In genomic region chr9:121550569-121551512, GRCh38 we compare ENCODE assay signal across 8 cellular contexts. TPM values are rescaled to one million over a fixed set of nuclear protein-coding genes. Genes with fewer than 3 reads are reported as not detected.
DNase-seq lines count a peak whose midpoint lies in the region; ATAC-seq and TF ChIP-seq lines count a peak whose summit lies in the region.

No MANE protein-coding gene starts in this region.

- DNase-seq in GM06990 (ENCODE audit: extremely low read depth, insufficient read length), result peak; percentile 69
- peak; percentile 38 for DNase-seq in NCI-H526 treated with DMSO at 0.1 percent for 48 hours (lab: John Stamatoyannopoulos, UW)
- DNase-seq in activated CD8-positive, alpha-beta T cell treated with anti-CD3 and anti-CD28 coated beads, Interleukin-2, amount 10 ng/mL, durations not matched to agents 7 days and 5 days, result peak; percentile 81
- DNase-seq in effector memory CD4-positive, alpha-beta T cell, result peak; percentile 7 to 28 (median 27)
- DNase-seq in medulla oblongata (ENCODE audit: extremely low spot score), result peak; percentile 85
- DNase-seq in stimulated activated CD8-positive, alpha-beta memory T cell treated with anti-CD3 and anti-CD28 coated beads, Interleukin-12 subunit alpha, Interleukin-12 subunit beta, amount 100 ng/mL, for 24 hours (ENCODE audit: extremely low read depth), result peak; percentile 12

- TF ChIP-seq CTCF in GM06990 (IDR thresholded peaks at IDR 0.05; ENCODE audit: insufficient read depth, low read length, poor library complexity, severe bottlenecking), result peak; percentile 94

- ATAC-seq in HG03175 (IDR thresholded peaks at IDR 0.05; ENCODE audit: unreplicated experiment) (peak; percentile 54), GM19455 (IDR thresholded peaks at IDR 0.05; ENCODE audit: unreplicated experiment) (no peak)
- ATAC-seq in activated CD8-positive, alpha-beta T cell treated with anti-CD3 and anti-CD28 coated beads, Interleukin-2, amount 10 ng/mL, durations not matched to agents 7 days and 5 days, result peak; percentile 75

- H3K36me3 ChIP-seq in GM06990 (ENCODE audit: control insufficient read depth, insufficient read depth, low read length), result no peaks in the 10 kb centered on the region
- H3K36me3 ChIP-seq in effector memory CD4-positive, alpha-beta T cell (ENCODE audit: control insufficient read depth, insufficient read depth, low read length), result no peaks in the 10 kb centered on the region

- H3K4me3 ChIP-seq in GM06990 (replicated peaks; ENCODE audit: low read depth, low read length), result no peak overlapping the region
- no peak overlapping the region for H3K4me3 ChIP-seq in effector memory CD4-positive, alpha-beta T cell (ENCODE audit: insufficient read depth, low read depth, low read length, poor library complexity, severe bottlenecking)

- no peaks in the 10 kb centered on the region for H3K4me1 Mint-ChIP-seq in activated CD8-positive, alpha-beta T cell treated with anti-CD3 and anti-CD28 coated beads, Interleukin-2, amount 10 ng/mL, durations not matched to agents 7 days and 5 days (ENCODE audit: low read depth)

- H3K9me3 Mint-ChIP-seq in activated CD8-positive, alpha-beta T cell treated with anti-CD3 and anti-CD28 coated beads, Interleukin-2, amount 10 ng/mL, durations not matched to agents 7 days and 5 days (ENCODE audit: insufficient read depth), result no peaks in the 10 kb centered on the region

- CTCF ChIA-PET in activated CD8-positive, alpha-beta T cell treated with anti-CD3 and anti-CD28 coated beads, Interleukin-2, amount 10 ng/mL, durations not matched to agents 7 days and 5 days (lab: Charles Lee), result interaction anchor here (0.6 to 2.2 kb wide), 12 partner anchors 8 to 477 kb away, joined by 3 to 12 read pairs (median 4); no protein-coding TSS in a partner anchor

- peaks cover 4% of the 10 kb centered on the region for H3K27me3 ChIP-seq in GM06990 (replicated peaks; ENCODE audit: control insufficient read depth, insufficient read depth, low read length)
- H3K27me3 ChIP-seq in effector memory CD4-positive, alpha-beta T cell (replicated peaks; ENCODE audit: control insufficient read depth, insufficient read depth, low read length, poor library complexity, severe bottlenecking), result peaks cover 3% of the 10 kb centered on the region

- H3K27me3 Mint-ChIP-seq in activated CD8-positive, alpha-beta T cell treated with anti-CD3 and anti-CD28 coated beads, Interleukin-2, amount 10 ng/mL, durations not matched to agents 7 days and 5 days (ENCODE audit: low read depth), result peaks cover 18% of the 10 kb centered on the region

- H3K36me3 Mint-ChIP-seq in activated CD8-positive, alpha-beta T cell treated with anti-CD3 and anti-CD28 coated beads, Interleukin-2, amount 10 ng/mL, durations not matched to agents 7 days and 5 days (ENCODE audit: low read depth), result no peaks in the 10 kb centered on the region

- POLR2A ChIA-PET in activated CD8-positive, alpha-beta T cell treated with anti-CD3 and anti-CD28 coated beads, Interleukin-2, amount 10 ng/mL, durations not matched to agents 7 days and 5 days (lab: Charles Lee), result no interaction called here

- H3K27ac Mint-ChIP-seq in activated CD8-positive, alpha-beta T cell treated with anti-CD3 and anti-CD28 coated beads, Interleukin-2, amount 10 ng/mL, durations not matched to agents 7 days and 5 days, result no peak overlapping the region

- peaks cover 7% of the 10 kb centered on the region for H3K4me1 ChIP-seq in effector memory CD4-positive, alpha-beta T cell (ENCODE audit: control insufficient read depth, insufficient read depth, low read length, poor library complexity, severe bottlenecking)

- H3K9me3 ChIP-seq in effector memory CD4-positive, alpha-beta T cell (ENCODE audit: control insufficient read depth, low read length), result no peaks in the 10 kb centered on the region

- no peak overlapping the region for H3K4me3 Mint-ChIP-seq in activated CD8-positive, alpha-beta T cell treated with anti-CD3 and anti-CD28 coated beads, Interleukin-2, amount 10 ng/mL, durations not matched to agents 7 days and 5 days

- no peak overlapping the region for H3K27ac ChIP-seq in effector memory CD4-positive, alpha-beta T cell (ENCODE audit: insufficient read depth, low read length, poor library complexity, severe bottlenecking)

RNA-seq across cellular contexts. Expression of gene GGTA1, which starts 51.2 kb away (rescaled TPM):
- not detected for total RNA-seq in activated CD8-positive, alpha-beta T cell treated with anti-CD3 and anti-CD28 coated beads, Interleukin-2, amount 10 ng/mL, durations not matched to agents 7 days and 5 days

Comparison
In these comparisons a context has a peak if more than half of its experiments do, and no peak if none do; other contexts are left out.
1. DNase-seq: peak in every context shown above with its lines; median percentile 85 in medulla oblongata; 81 in activated CD8-positive, alpha-beta T cell treated with anti-CD3 and anti-CD28 coated beads, Interleukin-2, amount 10 ng/mL, durations not matched to agents 7 days and 5 days; 69 in GM06990; 38 in NCI-H526 treated with DMSO at 0.1 percent for 48 hours; 27 in effector memory CD4-positive, alpha-beta T cell; 12 in stimulated activated CD8-positive, alpha-beta memory T cell treated with anti-CD3 and anti-CD28 coated beads, Interleukin-12 subunit alpha, Interleukin-12 subunit beta, amount 100 ng/mL, for 24 hours.